In the genomic region with DNA sequence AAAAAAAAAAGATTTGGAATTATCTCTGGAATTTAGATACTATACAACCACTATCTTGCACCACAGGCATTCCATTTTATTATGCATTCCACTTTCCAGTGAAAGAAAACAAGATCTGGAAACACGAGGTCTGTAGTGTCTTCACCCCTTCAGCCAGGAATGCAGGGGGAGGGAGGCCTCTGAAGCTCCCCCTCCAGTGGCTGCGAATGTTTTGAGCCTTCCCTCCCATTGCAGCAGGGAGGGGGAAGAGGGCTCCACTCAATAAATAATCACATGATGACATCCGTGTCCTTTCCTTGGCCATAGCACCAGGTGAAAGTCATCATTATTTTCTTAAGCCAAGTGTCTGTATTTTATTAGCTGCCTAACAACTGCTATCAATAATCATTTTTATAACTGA, we compare ENCODE assay signal across 13 cellular contexts. TPM values are rescaled to one million over a fixed set of nuclear protein-coding genes. Genes with fewer than 3 reads are reported as not detected.
DNase-seq lines count a peak whose midpoint lies in the region; ATAC-seq and TF ChIP-seq lines count a peak whose summit lies in the region.
"Had no signal": no experiment of that assay in that cellular context is flagged by ENCODE, and none has a peak within 500 bp of the region (broad histone marks: within the 10 kb centered on the region; RNA-seq: fewer than 3 reads in every experiment).

No MANE protein-coding gene starts in this region.

- no peaks in the 10 kb centered on the region for H3K27me3 ChIP-seq in body of pancreas
- no peaks in the 10 kb centered on the region for H3K27me3 ChIP-seq in skeletal muscle tissue (ENCODE audit: control insufficient read depth in 3 of 3, insufficient read depth in 3 of 3, low read length in 3 of 3)

- H3K9me3 ChIP-seq in body of pancreas (peaks cover 0 to 4% (median 0%) of the 10 kb centered on the region in 3 donors), skeletal muscle tissue (ENCODE audit: control insufficient read depth in 3 of 3, low read length in 3 of 3) (no peaks in the 10 kb centered on the region)

- no peaks in the 10 kb centered on the region for H3K4me1 ChIP-seq in body of pancreas
- H3K4me1 ChIP-seq in skeletal muscle tissue (ENCODE audit: control insufficient read depth in 3 of 3, insufficient read depth in 3 of 3, low read length in 3 of 3) = peaks cover 30 to 46% (median 37%) of the 10 kb centered on the region in 3 donors

- no peak overlapping the region for H3K9ac ChIP-seq in skeletal muscle tissue (ENCODE audit: low read depth in 1 of 3, low read length in 3 of 3)

- no peaks in the 10 kb centered on the region for H3K36me3 ChIP-seq in body of pancreas (replicated peaks in 1 of 2; ENCODE audit: insufficient read depth in 1 of 2, low read depth in 2 of 2)
- H3K36me3 ChIP-seq in skeletal muscle tissue (ENCODE audit: control insufficient read depth in 3 of 3, insufficient read depth in 3 of 3, low read length in 3 of 3) = peaks cover 0 to 6% (median 0%) of the 10 kb centered on the region in 3 donors

- 23 to 31% methylated on average over 3 of the region's 3 CpGs for WGBS in body of pancreas, 2 donors

- peak; percentile 43 for DNase-seq in H4 (ENCODE audit: low spot score)
- DNase-seq in body of pancreas = peak in 1 of 4 donors; percentile 11
- DNase-seq in iPS-NIHi11 (ENCODE audit: low spot score) = peak; percentile 66
- DNase-seq in 8988T = no peak
- DNase-seq in left colon = no peak
- DNase-seq: activated CD4-positive, alpha-beta memory T cell treated with anti-CD3 and anti-CD28 coated beads, Interleukin-2, amount 10 ng/mL, durations not matched to agents 7 days and 5 days; DMS53; NCI-H526; small intestine had no signal

- ATAC-seq in body of pancreas = peak; percentile 50
- no peak for ATAC-seq in GM19397 (IDR thresholded peaks at IDR 0.05; ENCODE audit: unreplicated experiment)
- ATAC-seq in left colon = no peak
- no peak for ATAC-seq in HG03108 (IDR thresholded peaks at IDR 0.05; ENCODE audit: unreplicated experiment)

- no peak for TF ChIP-seq POLR2A in body of pancreas (IDR thresholded peaks at IDR 0.05)

- intact Hi-C loops in body of pancreas (cut with DNase I) (no loop called here), left colon (cut with DNase I, micrococcal nuclease) (no loop called here)

- no peak for TF ChIP-seq CTCF in body of pancreas (IDR thresholded peaks at IDR 0.05)

- H3K27ac ChIP-seq in body of pancreas (no peak overlapping the region), skeletal muscle tissue (ENCODE audit: low read depth, low read length) (peak overlapping the region; percentile 75)

- H3K4me3 ChIP-seq in body of pancreas = no peak overlapping the region
- no peak overlapping the region for H3K4me3 ChIP-seq in skeletal muscle tissue (ENCODE audit: low read length in 3 of 3)
- H3K4me3 ChIP-seq: lung had no signal

RNA-seq across cellular contexts. Expression of gene ALPK2, which starts 38.7 kb away (rescaled TPM):
- total RNA-seq in H4 (2014; rRNA removed; shearing (Covaris generic)) = 19.0 and 25.3 TPM in 2 replicates
- total RNA-seq in body of pancreas (under 1 TPM in 1 of 2 donors, not detected in 1; 0.26 TPM), skeletal muscle tissue (38.1 TPM), left colon (under 1 TPM in 1 of 2 donors, not detected in 1; 0.15 TPM)

Comparison
In these comparisons a context has a peak if more than half of its experiments do, and no peak if none do; other contexts are left out.
1. DNase-seq: peak in H4 (single experiment) and iPS-NIHi11 (single experiment); none in 8988T (single experiment) and left colon (0 of 2).
2. RNA of gene ALPK2, which starts 38.7 kb away (total RNA-seq): 38.1 TPM in skeletal muscle tissue (single experiment) and 19.0 to 25.3 TPM in H4; 0.26 TPM in body of pancreas and 0.15 TPM in left colon; every median in the first group is over 10 times any median in the second.